Comparison of ENCODE assay signal across 1 cellular context in the genomic region with DNA sequence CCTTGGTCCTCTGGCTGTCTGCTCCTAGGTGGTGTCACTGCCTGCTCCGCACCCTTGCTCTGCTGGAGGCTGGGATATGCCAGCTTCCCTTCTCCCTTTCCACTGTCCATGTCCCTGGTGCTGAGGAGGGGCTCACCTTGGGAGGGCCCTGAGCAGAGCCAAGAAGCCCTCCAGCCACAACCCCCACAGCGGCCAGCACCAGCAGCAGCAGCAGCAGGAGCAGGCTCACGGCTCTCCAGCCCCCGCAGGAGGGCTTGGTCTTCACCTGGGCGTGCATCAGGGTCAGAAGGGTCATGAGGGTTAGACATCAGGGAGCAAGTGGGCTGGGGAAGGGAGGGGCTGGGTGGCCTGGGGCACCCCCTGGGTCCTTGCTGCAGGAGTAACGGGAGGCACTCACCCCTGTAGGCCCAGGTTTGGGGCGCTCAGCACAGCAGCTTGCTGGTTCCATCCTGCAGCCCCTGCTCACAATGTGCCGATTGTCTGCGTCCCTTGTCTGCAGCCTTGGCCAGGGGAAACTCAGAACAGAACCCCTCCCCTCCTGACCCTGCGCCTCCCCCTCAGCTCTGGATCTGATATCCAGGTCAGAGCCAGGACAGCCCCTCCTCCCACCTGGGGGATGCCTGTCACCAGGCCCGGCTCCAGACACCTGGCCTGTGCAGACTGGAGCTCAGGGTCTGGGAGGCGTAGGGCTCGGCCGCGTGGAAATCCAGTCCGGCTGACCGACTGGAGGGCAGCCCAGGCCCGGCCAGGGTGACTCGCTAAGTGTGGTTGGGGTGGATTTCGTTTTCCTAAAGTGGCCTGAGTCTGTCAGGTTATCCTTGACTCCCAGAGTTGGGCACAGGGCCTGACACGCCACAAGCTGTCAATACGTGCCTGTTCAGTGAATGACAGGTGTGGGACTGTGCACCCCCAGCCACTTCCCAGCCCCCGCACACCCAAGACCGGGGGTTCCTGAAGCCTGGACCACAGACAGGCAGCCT.
TF ChIP-seq lines count a peak whose summit lies in the region.

A gene (minus strand): TSS at position 478 of the 980 bp plus-strand sequence. CDS start 30 bp downstream, at position 448.

TF ChIP-seq in IMR-90, 13 proteins besides CTCF, POLR2A, EP300 and RAD21 (continued from another document):
- TF ChIP-seq, protein P1, sequence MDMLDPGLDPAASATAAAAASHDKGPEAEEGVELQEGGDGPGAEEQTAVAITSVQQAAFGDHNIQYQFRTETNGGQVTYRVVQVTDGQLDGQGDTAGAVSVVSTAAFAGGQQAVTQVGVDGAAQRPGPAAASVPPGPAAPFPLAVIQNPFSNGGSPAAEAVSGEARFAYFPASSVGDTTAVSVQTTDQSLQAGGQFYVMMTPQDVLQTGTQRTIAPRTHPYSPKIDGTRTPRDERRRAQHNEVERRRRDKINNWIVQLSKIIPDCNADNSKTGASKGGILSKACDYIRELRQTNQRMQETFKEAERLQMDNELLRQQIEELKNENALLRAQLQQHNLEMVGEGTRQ (IDR thresholded peaks at IDR 0.05; ENCODE audit: low read depth, low read length), result no peak
- no peak for TF ChIP-seq NFE2L2 (IDR thresholded peaks at IDR 0.05; ENCODE audit: low read depth, low read length)
- no peak for TF ChIP-seq MXI1 (IDR thresholded peaks at IDR 0.05; ENCODE audit: borderline replicate concordance, low read depth, low read length)
- TF ChIP-seq CHD1 (IDR thresholded peaks at IDR 0.05; ENCODE audit: low read depth, low read length), result no peak
- TF ChIP-seq MAZ (IDR thresholded peaks at IDR 0.05; ENCODE audit: borderline replicate concordance, low read depth, low read length), result no peak
- TF ChIP-seq MAFK (IDR thresholded peaks at IDR 0.05; ENCODE audit: low read depth, low read length), result no peak
